In genomic region chr1:114345930-114346479, GRCh38 we compare ENCODE assay signal across 8 cellular contexts.
DNase-seq lines count a peak whose midpoint lies in the region; ATAC-seq and TF ChIP-seq lines count a peak whose summit lies in the region.

No MANE protein-coding gene starts in this region.

- peak overlapping the region; percentile 50 for H3K9ac ChIP-seq in mammary epithelial cell (ENCODE audit: insufficient read depth, low read length)

- H3K27ac ChIP-seq in HEK293 (ENCODE audit: extremely low read depth, low read depth, low read length) (no peak overlapping the region), mammary epithelial cell (ENCODE audit: insufficient read depth, low read depth, low read length) (peak overlapping the region; percentile 33), temporal lobe (ENCODE audit: low read depth, low read length) (peak overlapping the region; percentile 40)

- 40% methylated on average over 9 of the region's 24 CpGs for WGBS in mammary epithelial cell (ENCODE audit: low coverage, missing lambda C conversion rate)

- dilution Hi-C loops in mammary epithelial cell (cut with HindIII; ENCODE audit: low sequenced_read_pairs) = no loop called here

- H3K79me2 ChIP-seq in mammary epithelial cell (ENCODE audit: insufficient read depth, low read length) = no peaks in the 10 kb centered on the region

- H2AFZ ChIP-seq in mammary epithelial cell (ENCODE audit: low read depth, low read length) = peak overlapping the region; percentile 100

- peak; percentile 52 for DNase-seq in NCI-H1105 treated with DMSO at 0.1 percent for 48 hours (lab: John Stamatoyannopoulos, UW)
- no peak for DNase-seq in mammary epithelial cell
- DNase-seq in left kidney (ENCODE audit: low read depth, low spot score) = peak; percentile 78
- DNase-seq in SKM-1 treated with dmso at 0.1 percent for 144 hours (lab: John Stamatoyannopoulos, UW; ENCODE audit: unreplicated experiment) = no peak
- no peak for DNase-seq in LoVo (ENCODE audit: low spot score)

- TF ChIP-seq CTCF in HEK293 (tag by site-specific recombination; IDR thresholded peaks at IDR 0.05) (no peak), mammary epithelial cell (conservative IDR thresholded peaks at IDR 0.05 in 1 of 2, IDR thresholded peaks at IDR 0.05 in 1 of 2; ENCODE audit: extremely low read depth in 1 of 2, insufficient read depth in 1 of 2, low read depth in 1 of 2, low read length in 2 of 2) (no peak)

- no peaks in the 10 kb centered on the region for H4K20me1 ChIP-seq in mammary epithelial cell (ENCODE audit: insufficient read depth, low read length)

- H3K4me1 ChIP-seq in HEK293 (ENCODE audit: control insufficient read depth, insufficient read depth, low read length) = no peaks in the 10 kb centered on the region
- peaks cover 6% of the 10 kb centered on the region for H3K4me1 ChIP-seq in mammary epithelial cell (ENCODE audit: insufficient read depth, low read length)

- BruUV-seq in mammary epithelial cell (replicated peaks; lab: Mats Ljungman, UMichigan) = no TSS peak

- peak overlapping the region; percentile 90 for H3K4me2 ChIP-seq in mammary epithelial cell (ENCODE audit: insufficient read depth, low read depth, low read length)

- in situ Hi-C loops in mammary epithelial cell (cut with MboI; ENCODE audit: low sequenced_read_pairs in 2 of 2) = loop anchor here (10.0 to 25.0 kb wide), 2 partner anchors 209 to 216 kb away; no protein-coding TSS in a partner anchor

- no peaks in the 10 kb centered on the region for H3K9me3 ChIP-seq in HEK293 (ENCODE audit: control insufficient read depth, insufficient read depth, low read depth, low read length)
- H3K9me3 ChIP-seq in mammary epithelial cell (replicated peaks; ENCODE audit: insufficient read depth, low read length) = no peaks in the 10 kb centered on the region

- intact Hi-C loops in mammary epithelial cell (cut with micrococcal nuclease) = loop anchor here (1.0 to 10.0 kb wide), 9 partner anchors 60 to 695 kb away; partner anchors contain the start of genes NRAS and TRIM33

- POLR2A ChIA-PET in HEK293 (lab: Yijun Ruan, JAX) = no interaction called here

- H3K27me3 ChIP-seq in mammary epithelial cell (ENCODE audit: insufficient read depth, low read length) = no peaks in the 10 kb centered on the region

- CTCF ChIA-PET in HEK293 (lab: Yijun Ruan, JAX) = interaction anchor here (0.6 to 3.6 kb wide), 24 partner anchors 8 to 707 kb away, joined by 3 to 25 read pairs (median 4); partner anchors contain the start of gene DENND2C
- CTCF ChIA-PET in mammary epithelial cell (lab: Charles Lee; ENCODE audit: low non-redundant PET) = interaction anchor here (0.9 kb wide), 1 partner anchor 39 kb away, joined by 5 read pairs; no protein-coding TSS in a partner anchor

- H3K4me3 ChIP-seq in HEK293 (ENCODE audit: low read depth, low read length) (peak overlapping the region; percentile 31), mammary epithelial cell (replicated peaks in 1 of 3; ENCODE audit: insufficient read depth in 1 of 3, low read depth in 2 of 3, low read length in 3 of 3) (peak overlapping the region; percentile 48 to 51 (median 49))

- peak; percentile 17 for ATAC-seq in GM18508 (IDR thresholded peaks at IDR 0.05; ENCODE audit: insufficient read depth, unreplicated experiment)

- no peaks in the 10 kb centered on the region for H3K36me3 ChIP-seq in HEK293 (ENCODE audit: control insufficient read depth in 2 of 2, insufficient read depth in 1 of 2, low read length in 2 of 2)
- no peaks in the 10 kb centered on the region for H3K36me3 ChIP-seq in mammary epithelial cell (ENCODE audit: insufficient read depth, low read length)

TF ChIP-seq in HEK293, 187 proteins besides CTCF, POLR2A, EP300 and RAD21:
- TF ChIP-seq ZNF280C (tag by site-specific recombination; IDR thresholded peaks at IDR 0.05) (no peak), ZNF26 (tag by site-specific recombination; IDR thresholded peaks at IDR 0.05) (no peak), PATZ1 (tag by site-specific recombination; IDR thresholded peaks at IDR 0.05) (no peak), ZNF174 (tag by site-specific recombination; IDR thresholded peaks at IDR 0.05) (no peak), ZNF398 (tag by site-specific recombination; IDR thresholded peaks at IDR 0.05) (peak; percentile 65)
TF ChIP-seq in HEK293: peak in this region for 1.

Comparison
In these comparisons a context has a peak if more than half of its experiments do, and no peak if none do; other contexts are left out.
1. DNase-seq: peak in NCI-H1105 treated with DMSO at 0.1 percent for 48 hours (single experiment) and left kidney (single experiment); none in mammary epithelial cell (single experiment), SKM-1 treated with dmso at 0.1 percent for 144 hours (single experiment) and LoVo (single experiment).